Comparison of ENCODE assay signal across 14 cellular contexts in the genomic region with DNA sequence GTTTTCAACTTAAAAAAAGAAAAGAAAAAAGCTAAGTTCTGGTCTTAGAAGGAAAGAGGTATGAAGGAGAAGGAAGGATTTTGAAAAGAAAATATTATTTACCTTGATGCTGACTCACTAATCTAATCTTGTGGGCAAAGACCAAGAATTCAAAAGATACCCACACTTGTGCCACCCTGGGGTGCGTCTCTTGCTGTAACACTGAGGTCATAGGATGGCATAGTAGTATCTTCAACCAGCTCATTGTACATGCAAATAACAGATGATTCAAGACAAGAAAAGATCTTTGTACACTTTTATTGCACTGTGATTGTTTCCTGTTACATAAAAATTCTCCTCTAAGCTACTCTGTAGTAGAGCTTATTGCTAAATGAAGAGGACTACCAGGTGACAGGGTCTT. TPM values are rescaled to one million over a fixed set of nuclear protein-coding genes. Genes with fewer than 3 reads are reported as not detected.
A peak's percentile ranks its signal among the peaks of the same experiment; 100 is the strongest.
DNase-seq lines count a peak whose midpoint lies in the region.
"Had no signal": no experiment of that assay in that cellular context is flagged by ENCODE, and none has a peak within 500 bp of the region (broad histone marks: within the 10 kb centered on the region; RNA-seq: fewer than 3 reads in every experiment).

No MANE protein-coding gene starts in this region.

- CTCF ChIA-PET in activated naive CD4-positive, alpha-beta T cell treated with anti-CD3 and anti-CD28 coated beads, Interleukin-2, amount 10 ng/mL, durations not matched to agents 7 days and 5 days (lab: Charles Lee): no interaction called here

- peaks cover 5% of the 10 kb centered on the region for H3K27me3 Mint-ChIP-seq in activated naive CD4-positive, alpha-beta T cell treated with anti-CD3 and anti-CD28 coated beads, Interleukin-2, amount 10 ng/mL, durations not matched to agents 7 days and 5 days

- no peak overlapping the region for H3K27ac Mint-ChIP-seq in activated naive CD4-positive, alpha-beta T cell treated with anti-CD3 and anti-CD28 coated beads, Interleukin-2, amount 10 ng/mL, durations not matched to agents 7 days and 5 days

- DNase-seq in A172 (ENCODE audit: low spot score) (peak; percentile 35), NCI-H226 (peak; percentile 26), amniotic epithelial cell (ENCODE audit: low read depth) (peak; percentile 4), glomerular visceral epithelial cell (ENCODE audit: extremely low spot score) (peak; percentile 51), Ammon's horn (ENCODE audit: low spot score) (no peak), SHP77 treated with DMSO at 0.1 percent for 48 hours (lab: John Stamatoyannopoulos, UW) (no peak)
- DNase-seq in effector CD4-positive, alpha-beta T cell: no peak
- DNase-seq in activated naive CD4-positive, alpha-beta T cell treated with anti-CD3 and anti-CD28 coated beads, Interleukin-2, amount 10 ng/mL, durations not matched to agents 7 days and 5 days: no peak
- DNase-seq: 8988T, COR-L47, NCI-H1092, NCI-H1694, NCI-H446 treated with DMSO at 0.1 percent for 48 hours, NCI-H82 had no signal

- no peaks in the 10 kb centered on the region for H3K9me3 Mint-ChIP-seq in activated naive CD4-positive, alpha-beta T cell treated with anti-CD3 and anti-CD28 coated beads, Interleukin-2, amount 10 ng/mL, durations not matched to agents 7 days and 5 days

- H3K4me1 Mint-ChIP-seq in activated naive CD4-positive, alpha-beta T cell treated with anti-CD3 and anti-CD28 coated beads, Interleukin-2, amount 10 ng/mL, durations not matched to agents 7 days and 5 days: no peaks in the 10 kb centered on the region

- no peak overlapping the region for H3K4me3 Mint-ChIP-seq in activated naive CD4-positive, alpha-beta T cell treated with anti-CD3 and anti-CD28 coated beads, Interleukin-2, amount 10 ng/mL, durations not matched to agents 7 days and 5 days

- H3K36me3 Mint-ChIP-seq in activated naive CD4-positive, alpha-beta T cell treated with anti-CD3 and anti-CD28 coated beads, Interleukin-2, amount 10 ng/mL, durations not matched to agents 7 days and 5 days: no peaks in the 10 kb centered on the region

RNA-seq across cellular contexts. Expression of a gene that starts 17.3 kb away (rescaled TPM):
- total RNA-seq in A172 (2014; rRNA removed; shearing (Covaris generic)): 6.6 and 7.0 TPM in 2 replicates

RNA-seq across cellular contexts. Expression of a gene that starts 35.0 kb away (rescaled TPM):
- 34.7 and 40.8 TPM in 2 replicates for total RNA-seq in A172 (2014; rRNA removed; shearing (Covaris generic))

Comparison
In these comparisons a context has a peak if more than half of its experiments do, and no peak if none do; other contexts are left out.
1. DNase-seq: peak in A172 (single experiment), NCI-H226 (single experiment), amniotic epithelial cell (single experiment) and glomerular visceral epithelial cell (single experiment); none in effector CD4-positive, alpha-beta T cell (single experiment), Ammon's horn (single experiment), SHP77 treated with DMSO at 0.1 percent for 48 hours (single experiment) and activated naive CD4-positive, alpha-beta T cell treated with anti-CD3 and anti-CD28 coated beads, Interleukin-2, amount 10 ng/mL, durations not matched to agents 7 days and 5 days (single experiment).